1 cellular context compared by ENCODE assay signal in the genomic region with DNA sequence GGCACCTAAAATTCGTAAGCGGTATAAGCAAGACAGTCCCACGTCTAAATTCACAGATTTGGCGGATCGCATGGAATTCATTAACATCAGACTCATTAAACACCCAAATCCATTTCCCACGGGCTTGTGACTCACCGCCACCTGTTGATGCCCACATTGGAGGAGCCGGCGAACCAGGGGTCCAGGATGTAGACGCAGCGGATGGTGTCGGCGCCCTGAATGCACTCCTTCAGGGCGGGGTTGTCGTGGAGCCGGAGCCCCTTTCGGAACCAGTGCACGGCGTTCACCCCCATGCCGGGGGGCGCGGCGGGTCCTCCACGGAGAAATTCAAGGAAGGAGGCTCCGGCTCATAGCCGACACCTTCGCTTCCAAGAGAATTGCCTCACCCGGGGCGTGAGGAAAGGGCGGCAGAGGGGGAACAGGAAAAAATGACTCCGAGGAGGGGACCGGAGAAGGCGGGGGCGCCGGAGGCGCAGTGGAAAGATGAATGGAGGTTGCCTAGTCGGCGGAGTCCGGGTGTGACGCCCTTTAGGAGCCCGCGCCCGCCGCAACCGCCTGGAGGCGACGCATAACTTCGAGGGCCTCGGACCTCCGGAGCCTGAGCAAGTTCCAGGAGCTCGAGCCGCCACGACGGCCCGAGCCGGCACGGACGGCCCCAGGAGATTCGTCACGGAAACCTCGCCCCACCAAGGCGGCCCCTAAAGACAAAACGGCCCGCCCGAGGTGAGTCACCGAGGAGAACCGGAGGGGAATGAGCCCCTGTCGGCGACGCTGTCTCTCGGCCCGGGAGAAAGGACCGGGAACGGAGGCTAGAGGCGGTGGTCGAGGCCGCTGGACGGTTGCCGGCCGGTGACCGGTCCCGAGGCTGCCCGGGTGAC.
TF ChIP-seq lines count a peak whose summit lies in the region.

No MANE protein-coding gene starts in this region.

TF ChIP-seq in GM12878, 131 proteins besides CTCF, POLR2A, EP300 and RAD21 (continued from another document):
- TF ChIP-seq, protein P1, sequence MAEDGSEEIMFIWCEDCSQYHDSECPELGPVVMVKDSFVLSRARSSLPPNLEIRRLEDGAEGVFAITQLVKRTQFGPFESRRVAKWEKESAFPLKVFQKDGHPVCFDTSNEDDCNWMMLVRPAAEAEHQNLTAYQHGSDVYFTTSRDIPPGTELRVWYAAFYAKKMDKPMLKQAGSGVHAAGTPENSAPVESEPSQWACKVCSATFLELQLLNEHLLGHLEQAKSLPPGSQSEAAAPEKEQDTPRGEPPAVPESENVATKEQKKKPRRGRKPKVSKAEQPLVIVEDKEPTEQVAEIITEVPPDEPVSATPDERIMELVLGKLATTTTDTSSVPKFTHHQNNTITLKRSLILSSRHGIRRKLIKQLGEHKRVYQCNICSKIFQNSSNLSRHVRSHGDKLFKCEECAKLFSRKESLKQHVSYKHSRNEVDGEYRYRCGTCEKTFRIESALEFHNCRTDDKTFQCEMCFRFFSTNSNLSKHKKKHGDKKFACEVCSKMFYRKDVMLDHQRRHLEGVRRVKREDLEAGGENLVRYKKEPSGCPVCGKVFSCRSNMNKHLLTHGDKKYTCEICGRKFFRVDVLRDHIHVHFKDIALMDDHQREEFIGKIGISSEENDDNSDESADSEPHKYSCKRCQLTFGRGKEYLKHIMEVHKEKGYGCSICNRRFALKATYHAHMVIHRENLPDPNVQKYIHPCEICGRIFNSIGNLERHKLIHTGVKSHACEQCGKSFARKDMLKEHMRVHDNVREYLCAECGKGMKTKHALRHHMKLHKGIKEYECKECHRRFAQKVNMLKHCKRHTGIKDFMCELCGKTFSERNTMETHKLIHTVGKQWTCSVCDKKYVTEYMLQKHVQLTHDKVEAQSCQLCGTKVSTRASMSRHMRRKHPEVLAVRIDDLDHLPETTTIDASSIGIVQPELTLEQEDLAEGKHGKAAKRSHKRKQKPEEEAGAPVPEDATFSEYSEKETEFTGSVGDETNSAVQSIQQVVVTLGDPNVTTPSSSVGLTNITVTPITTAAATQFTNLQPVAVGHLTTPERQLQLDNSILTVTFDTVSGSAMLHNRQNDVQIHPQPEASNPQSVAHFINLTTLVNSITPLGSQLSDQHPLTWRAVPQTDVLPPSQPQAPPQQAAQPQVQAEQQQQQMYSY (CRISPR knock-in tag; IDR thresholded peaks at IDR 0.05): no peak
- TF ChIP-seq NFIC (IDR thresholded peaks at IDR 0.05; ENCODE audit: low read depth, low read length) (no peak), SREBF2 (IDR thresholded peaks at IDR 0.05; ENCODE audit: low read length) (no peak), CHD2 (IDR thresholded peaks at IDR 0.05; ENCODE audit: borderline replicate concordance, low read depth, low read length) (no peak), HDAC2 (IDR thresholded peaks at IDR 0.05) (no peak), NR2F1 (conservative IDR thresholded peaks at IDR 0.05) (0 out of 2 replicates have a peak, but pooled peaks have one; percentile 23), NBN (IDR thresholded peaks at IDR 0.05) (no peak)
- TF ChIP-seq, protein P2, sequence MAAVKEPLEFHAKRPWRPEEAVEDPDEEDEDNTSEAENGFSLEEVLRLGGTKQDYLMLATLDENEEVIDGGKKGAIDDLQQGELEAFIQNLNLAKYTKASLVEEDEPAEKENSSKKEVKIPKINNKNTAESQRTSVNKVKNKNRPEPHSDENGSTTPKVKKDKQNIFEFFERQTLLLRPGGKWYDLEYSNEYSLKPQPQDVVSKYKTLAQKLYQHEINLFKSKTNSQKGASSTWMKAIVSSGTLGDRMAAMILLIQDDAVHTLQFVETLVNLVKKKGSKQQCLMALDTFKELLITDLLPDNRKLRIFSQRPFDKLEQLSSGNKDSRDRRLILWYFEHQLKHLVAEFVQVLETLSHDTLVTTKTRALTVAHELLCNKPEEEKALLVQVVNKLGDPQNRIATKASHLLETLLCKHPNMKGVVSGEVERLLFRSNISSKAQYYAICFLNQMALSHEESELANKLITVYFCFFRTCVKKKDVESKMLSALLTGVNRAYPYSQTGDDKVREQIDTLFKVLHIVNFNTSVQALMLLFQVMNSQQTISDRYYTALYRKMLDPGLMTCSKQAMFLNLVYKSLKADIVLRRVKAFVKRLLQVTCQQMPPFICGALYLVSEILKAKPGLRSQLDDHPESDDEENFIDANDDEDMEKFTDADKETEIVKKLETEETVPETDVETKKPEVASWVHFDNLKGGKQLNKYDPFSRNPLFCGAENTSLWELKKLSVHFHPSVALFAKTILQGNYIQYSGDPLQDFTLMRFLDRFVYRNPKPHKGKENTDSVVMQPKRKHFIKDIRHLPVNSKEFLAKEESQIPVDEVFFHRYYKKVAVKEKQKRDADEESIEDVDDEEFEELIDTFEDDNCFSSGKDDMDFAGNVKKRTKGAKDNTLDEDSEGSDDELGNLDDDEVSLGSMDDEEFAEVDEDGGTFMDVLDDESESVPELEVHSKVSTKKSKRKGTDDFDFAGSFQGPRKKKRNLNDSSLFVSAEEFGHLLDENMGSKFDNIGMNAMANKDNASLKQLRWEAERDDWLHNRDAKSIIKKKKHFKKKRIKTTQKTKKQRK (IDR thresholded peaks at IDR 0.05; ENCODE audit: low read depth, low read length): no peak
